In the genomic region with DNA sequence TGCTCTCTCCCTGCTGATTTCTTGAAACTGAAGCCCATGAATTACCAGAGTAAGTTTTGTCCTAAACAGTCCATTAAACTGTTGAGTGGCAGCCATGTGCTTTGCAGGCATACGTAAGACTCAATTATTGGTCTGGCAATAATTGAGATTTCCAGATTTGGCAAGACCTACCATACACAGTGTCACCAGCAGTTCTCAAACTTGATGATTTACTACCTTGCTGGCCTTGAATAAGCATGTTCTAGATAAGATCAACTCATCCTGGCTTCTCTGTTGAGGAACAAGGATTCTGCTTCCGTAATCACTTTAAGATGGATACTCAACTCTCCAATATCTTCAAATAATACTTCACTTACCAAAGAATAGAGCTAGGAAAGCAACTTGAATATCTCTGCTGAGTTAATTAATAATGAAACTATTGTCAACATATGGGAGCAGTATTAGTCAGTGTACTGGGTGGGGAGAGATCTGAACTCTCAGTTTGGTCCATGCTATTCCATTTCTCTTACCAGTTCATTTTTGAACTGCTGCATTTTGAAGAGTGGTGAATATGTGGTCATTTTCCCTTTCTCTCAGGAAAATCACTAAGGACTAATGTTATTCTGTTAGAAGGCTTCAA, we compare ENCODE assay signal across 16 cellular contexts.
A peak's percentile ranks its signal among the peaks of the same experiment; 100 is the strongest.
DNase-seq lines count a peak whose midpoint lies in the region; ATAC-seq and TF ChIP-seq lines count a peak whose summit lies in the region.
"Had no signal": no experiment of that assay in that cellular context is flagged by ENCODE, and none has a peak within 500 bp of the region (broad histone marks: within the 10 kb centered on the region; RNA-seq: fewer than 3 reads in every experiment).

No MANE protein-coding gene starts in this region.

- no peak overlapping the region for H3K27ac Mint-ChIP-seq in WTC11
- H3K27ac Mint-ChIP-seq: CD4-positive, alpha-beta T cell had no signal

- H4K20me1 ChIP-seq in SK-N-SH (ENCODE audit: insufficient read depth), result no peaks in the 10 kb centered on the region

- DNase-seq in SK-N-SH (no peak), renal cortical epithelial cell (ENCODE audit: low read depth) (peak; percentile 56), T-helper 1 cell (no peak), GM10266 (ENCODE audit: extremely low spot score) (no peak), WTC11 (ENCODE audit: low spot score) (no peak)
- DNase-seq: Calu3; CD4-positive, alpha-beta T cell; NCI-H187 treated with DMSO at 0.1 percent for 48 hours; NCI-H510A; SIG-M5; SW 1271; T-helper 9 cell had no signal

- TF ChIP-seq CTCF in SK-N-SH (IDR thresholded peaks at IDR 0.05), result no peak
- TF ChIP-seq CTCF in GM10266 (IDR thresholded peaks at IDR 0.05; ENCODE audit: control insufficient read depth, insufficient read depth, low read depth, missing control alignments), result no peak
- TF ChIP-seq CTCF in WTC11 (IDR thresholded peaks at IDR 0.05), result no peak

- ATAC-seq in SK-N-SH treated with all-trans-retinoic acid at 6 μM for 48 hours, result no peak
- peak; percentile 82 for ATAC-seq in HG02610 (IDR thresholded peaks at IDR 0.05; ENCODE audit: unreplicated experiment)
- peak; percentile 67 for ATAC-seq in HG03378 (IDR thresholded peaks at IDR 0.05; ENCODE audit: unreplicated experiment)
- ATAC-seq in WTC11, result no peak
- ATAC-seq: HepG2 had no signal

- no peaks in the 10 kb centered on the region for H3K79me2 ChIP-seq in SK-N-SH (ENCODE audit: insufficient read depth)

- POLR2A ChIA-PET in SK-N-SH (lab: Yijun Ruan, JAX) (no interaction called here), WTC11 (lab: Charles Lee) (no interaction called here)

- no peaks in the 10 kb centered on the region for H3K9me3 ChIP-seq in SK-N-SH

- 37% methylated on average over 2 of the region's 2 CpGs for WGBS in SK-N-SH (ENCODE audit: low lambda C conversion rate)

- H3K9me3 Mint-ChIP-seq in WTC11, result 0 out of 2 replicates have a peak, but pooled peaks cover 6% of the 10 kb centered on the region
- H3K9me3 Mint-ChIP-seq: CD4-positive, alpha-beta T cell had no signal

- no peak overlapping the region for H2AFZ ChIP-seq in SK-N-SH (ENCODE audit: low read depth)

- no peaks in the 10 kb centered on the region for H3F3A ChIP-seq in SK-N-SH (replicated peaks; ENCODE audit: insufficient read depth)

- no peak overlapping the region for H3K27ac ChIP-seq in SK-N-SH (ENCODE audit: low read depth in 2 of 2, low read length in 1 of 2)

- no peaks in the 10 kb centered on the region for H3K27me3 Mint-ChIP-seq in WTC11 (ENCODE audit: low read depth)

- H3K4me3 Mint-ChIP-seq in WTC11, result no peak overlapping the region
- H3K4me3 Mint-ChIP-seq: CD4-positive, alpha-beta T cell had no signal

- CTCF ChIA-PET in SK-N-SH (lab: Yijun Ruan, JAX) (no interaction called here), WTC11 (lab: Charles Lee) (no interaction called here)

- H3K9me2 ChIP-seq in SK-N-SH, result no peaks in the 10 kb centered on the region

- peaks cover 0 to 4% of the 10 kb centered on the region in 2 experiments; a peak in 1 of 4 replicates for H3K4me1 ChIP-seq in SK-N-SH (ENCODE audit: control insufficient read depth in 1 of 2, insufficient read depth in 2 of 2, low read depth in 1 of 2, low read length in 1 of 2)

- no peak for TF ChIP-seq RAD21 in SK-N-SH (IDR thresholded peaks at IDR 0.05; ENCODE audit: low read length)

- no peaks in the 10 kb centered on the region for H3K36me3 ChIP-seq in SK-N-SH (replicated peaks in 1 of 2; ENCODE audit: control insufficient read depth in 1 of 2, insufficient read depth in 2 of 2, low read length in 1 of 2)

- H3K36me3 Mint-ChIP-seq in WTC11, result no peaks in the 10 kb centered on the region

- no peak overlapping the region for H3K4me2 ChIP-seq in SK-N-SH

- no peak overlapping the region for H3K4me3 ChIP-seq in SK-N-SH (ENCODE audit: low read depth in 2 of 2, low read length in 1 of 2)

- peak in 1 of 2 experiments; percentile 52; a peak in 1 of 4 replicates for TF ChIP-seq EP300 in SK-N-SH (IDR thresholded peaks at IDR 0.05; ENCODE audit: borderline replicate concordance in 1 of 2, low read depth in 1 of 2, low read length in 1 of 2)

- H3K27me3 ChIP-seq in SK-N-SH (ENCODE audit: insufficient read depth), result no peaks in the 10 kb centered on the region; the same call in 1 of the 2 replicates

- peaks cover 13% of the 10 kb centered on the region for H3K4me1 Mint-ChIP-seq in WTC11

- no peak overlapping the region for H3K9ac ChIP-seq in SK-N-SH

TF ChIP-seq in SK-N-SH, 30 proteins besides CTCF, POLR2A, EP300 and RAD21 (continues in another document):
- no peak for TF ChIP-seq NFIC (IDR thresholded peaks at IDR 0.05; ENCODE audit: borderline replicate concordance)
- no peak for TF ChIP-seq GABPA (IDR thresholded peaks at IDR 0.05; ENCODE audit: low read depth)
- TF ChIP-seq RFX5 (IDR thresholded peaks at IDR 0.05; ENCODE audit: low read length), result no peak
- TF ChIP-seq POLR2AphosphoS5 (IDR thresholded peaks at IDR 0.05; ENCODE audit: low read depth, low read length), result no peak
- no peak for TF ChIP-seq FOXJ3 (CRISPR knock-in tag; IDR thresholded peaks at IDR 0.05)
- TF ChIP-seq, protein P1, sequence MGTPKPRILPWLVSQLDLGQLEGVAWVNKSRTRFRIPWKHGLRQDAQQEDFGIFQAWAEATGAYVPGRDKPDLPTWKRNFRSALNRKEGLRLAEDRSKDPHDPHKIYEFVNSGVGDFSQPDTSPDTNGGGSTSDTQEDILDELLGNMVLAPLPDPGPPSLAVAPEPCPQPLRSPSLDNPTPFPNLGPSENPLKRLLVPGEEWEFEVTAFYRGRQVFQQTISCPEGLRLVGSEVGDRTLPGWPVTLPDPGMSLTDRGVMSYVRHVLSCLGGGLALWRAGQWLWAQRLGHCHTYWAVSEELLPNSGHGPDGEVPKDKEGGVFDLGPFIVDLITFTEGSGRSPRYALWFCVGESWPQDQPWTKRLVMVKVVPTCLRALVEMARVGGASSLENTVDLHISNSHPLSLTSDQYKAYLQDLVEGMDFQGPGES (IDR thresholded peaks at IDR 0.05; ENCODE audit: low read depth, low read length), result no peak
- TF ChIP-seq GATA2 (CRISPR knock-in tag; IDR thresholded peaks at IDR 0.05), result peak; percentile 32; the same call in 1 of the 2 replicates
- TF ChIP-seq, protein P2, sequence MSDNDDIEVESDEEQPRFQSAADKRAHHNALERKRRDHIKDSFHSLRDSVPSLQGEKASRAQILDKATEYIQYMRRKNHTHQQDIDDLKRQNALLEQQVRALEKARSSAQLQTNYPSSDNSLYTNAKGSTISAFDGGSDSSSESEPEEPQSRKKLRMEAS (IDR thresholded peaks at IDR 0.05; ENCODE audit: low read depth), result no peak

TF ChIP-seq in SK-N-SH treated with all-trans-retinoic acid at 6 μM for 48 hours, 23 proteins besides CTCF, POLR2A, EP300 and RAD21 (continues in another document):
- TF ChIP-seq, protein P3, sequence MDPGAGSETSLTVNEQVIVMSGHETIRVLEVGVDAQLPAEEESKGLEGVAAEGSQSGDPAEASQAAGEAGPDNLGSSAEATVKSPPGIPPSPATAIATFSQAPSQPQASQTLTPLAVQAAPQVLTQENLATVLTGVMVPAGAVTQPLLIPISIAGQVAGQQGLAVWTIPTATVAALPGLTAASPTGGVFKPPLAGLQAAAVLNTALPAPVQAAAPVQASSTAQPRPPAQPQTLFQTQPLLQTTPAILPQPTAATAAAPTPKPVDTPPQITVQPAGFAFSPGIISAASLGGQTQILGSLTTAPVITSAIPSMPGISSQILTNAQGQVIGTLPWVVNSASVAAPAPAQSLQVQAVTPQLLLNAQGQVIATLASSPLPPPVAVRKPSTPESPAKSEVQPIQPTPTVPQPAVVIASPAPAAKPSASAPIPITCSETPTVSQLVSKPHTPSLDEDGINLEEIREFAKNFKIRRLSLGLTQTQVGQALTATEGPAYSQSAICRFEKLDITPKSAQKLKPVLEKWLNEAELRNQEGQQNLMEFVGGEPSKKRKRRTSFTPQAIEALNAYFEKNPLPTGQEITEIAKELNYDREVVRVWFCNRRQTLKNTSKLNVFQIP (CRISPR knock-in tag; IDR thresholded peaks at IDR 0.05; ENCODE audit: borderline replicate concordance, low read depth), result no peak
- no peak for TF ChIP-seq PPARA (CRISPR knock-in tag; IDR thresholded peaks at IDR 0.05; ENCODE audit: borderline replicate concordance)
- TF ChIP-seq ZNF70 (CRISPR knock-in tag; IDR thresholded peaks at IDR 0.05), result no peak
- TF ChIP-seq RARB (CRISPR knock-in tag; IDR thresholded peaks at IDR 0.05), result no peak
- TF ChIP-seq ZC3H10 (CRISPR knock-in tag; IDR thresholded peaks at IDR 0.05), result no peak

TF ChIP-seq in WTC11, 78 proteins besides CTCF, POLR2A, EP300 and RAD21 (continues in another document):
- TF ChIP-seq TEAD4 (CRISPR knock-in tag; IDR thresholded peaks at IDR 0.05) (no peak), CBFB (CRISPR knock-in tag; IDR thresholded peaks at IDR 0.05; ENCODE audit: low read depth) (no peak), ZNF671 (CRISPR knock-in tag; IDR thresholded peaks at IDR 0.05) (no peak), SP1 (CRISPR knock-in tag; conservative IDR thresholded peaks at IDR 0.05) (no peak), ZNF219 (CRISPR knock-in tag; IDR thresholded peaks at IDR 0.05; ENCODE audit: borderline replicate concordance) (no peak), GRHL2 (CRISPR knock-in tag; IDR thresholded peaks at IDR 0.05; ENCODE audit: insufficient replicate concordance, severe bottlenecking) (no peak), ZNF423 (CRISPR knock-in tag; IDR thresholded peaks at IDR 0.05) (no peak), ZNF232 (CRISPR knock-in tag; IDR thresholded peaks at IDR 0.05) (no peak)
- TF ChIP-seq, protein P4, sequence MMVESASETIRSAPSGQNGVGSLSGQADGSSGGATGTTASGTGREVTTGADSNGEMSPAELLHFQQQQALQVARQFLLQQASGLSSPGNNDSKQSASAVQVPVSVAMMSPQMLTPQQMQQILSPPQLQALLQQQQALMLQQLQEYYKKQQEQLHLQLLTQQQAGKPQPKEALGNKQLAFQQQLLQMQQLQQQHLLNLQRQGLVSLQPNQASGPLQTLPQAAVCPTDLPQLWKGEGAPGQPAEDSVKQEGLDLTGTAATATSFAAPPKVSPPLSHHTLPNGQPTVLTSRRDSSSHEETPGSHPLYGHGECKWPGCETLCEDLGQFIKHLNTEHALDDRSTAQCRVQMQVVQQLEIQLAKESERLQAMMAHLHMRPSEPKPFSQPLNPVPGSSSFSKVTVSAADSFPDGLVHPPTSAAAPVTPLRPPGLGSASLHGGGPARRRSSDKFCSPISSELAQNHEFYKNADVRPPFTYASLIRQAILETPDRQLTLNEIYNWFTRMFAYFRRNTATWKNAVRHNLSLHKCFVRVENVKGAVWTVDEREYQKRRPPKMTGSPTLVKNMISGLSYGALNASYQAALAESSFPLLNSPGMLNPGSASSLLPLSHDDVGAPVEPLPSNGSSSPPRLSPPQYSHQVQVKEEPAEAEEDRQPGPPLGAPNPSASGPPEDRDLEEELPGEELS (CRISPR knock-in tag; IDR thresholded peaks at IDR 0.05), result no peak
- TF ChIP-seq, protein P5, sequence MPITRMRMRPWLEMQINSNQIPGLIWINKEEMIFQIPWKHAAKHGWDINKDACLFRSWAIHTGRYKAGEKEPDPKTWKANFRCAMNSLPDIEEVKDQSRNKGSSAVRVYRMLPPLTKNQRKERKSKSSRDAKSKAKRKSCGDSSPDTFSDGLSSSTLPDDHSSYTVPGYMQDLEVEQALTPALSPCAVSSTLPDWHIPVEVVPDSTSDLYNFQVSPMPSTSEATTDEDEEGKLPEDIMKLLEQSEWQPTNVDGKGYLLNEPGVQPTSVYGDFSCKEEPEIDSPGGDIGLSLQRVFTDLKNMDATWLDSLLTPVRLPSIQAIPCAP (CRISPR knock-in tag; IDR thresholded peaks at IDR 0.05), result no peak

Comparison
In these comparisons a context has a peak if more than half of its experiments do, and no peak if none do; other contexts are left out.
1. ATAC-seq: peak in HG02610 (single experiment) and HG03378 (single experiment); none in SK-N-SH treated with all-trans-retinoic acid at 6 μM for 48 hours (single experiment) and WTC11 (single experiment).